Comparison of ENCODE assay signal across 26 cellular contexts in the genomic region with DNA sequence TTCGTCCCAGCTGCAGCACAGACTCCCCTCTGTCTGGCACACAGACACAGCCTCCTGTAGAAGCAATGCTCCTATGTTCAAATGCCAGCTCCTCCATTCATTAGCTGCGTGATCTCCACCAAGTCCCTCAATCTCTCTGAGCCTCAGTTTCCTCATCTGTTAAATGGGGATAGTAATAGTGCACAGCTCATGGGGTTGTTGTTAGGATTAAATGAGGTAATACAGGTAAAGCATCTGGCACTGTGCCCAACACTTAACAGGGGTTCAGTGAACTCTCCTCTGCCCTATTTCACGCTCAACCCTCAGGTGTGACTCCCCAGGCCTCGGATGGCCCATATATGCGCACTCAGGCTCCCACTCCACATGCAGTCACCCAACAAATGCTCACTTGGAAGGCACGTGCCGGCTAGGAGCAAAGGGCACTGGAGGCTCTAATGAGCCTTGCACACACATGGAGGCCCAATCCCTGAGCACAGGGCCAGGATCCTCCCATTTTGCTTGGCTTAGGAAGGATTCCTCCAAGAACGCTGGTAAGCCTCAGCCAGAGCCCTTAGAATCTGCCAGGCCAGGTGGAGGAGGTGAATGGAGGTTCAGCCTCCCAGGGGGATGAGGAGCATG.
"Had no signal": no experiment of that assay in that cellular context is flagged by ENCODE, and none has a peak within 500 bp of the region (broad histone marks: within the 10 kb centered on the region; RNA-seq: fewer than 3 reads in every experiment).

No MANE protein-coding gene starts in this region.

- H3K4me1 ChIP-seq: gastrocnemius medialis, pancreas, prostate gland, suprapubic skin, tibial artery, upper lobe of right lung had no signal

- H3K4me3 ChIP-seq: gastrocnemius medialis, pancreas, prostate gland, stomach, suprapubic skin, tibial artery, upper lobe of right lung had no signal

- H3K9me3 ChIP-seq: gastrocnemius medialis, pancreas, prostate gland, stomach, suprapubic skin, tibial artery, upper lobe of right lung had no signal

- H3K27ac ChIP-seq: gastrocnemius medialis, pancreas, prostate gland, stomach, suprapubic skin, tibial artery, upper lobe of right lung had no signal

- H3K27me3 ChIP-seq: gastrocnemius medialis, pancreas, upper lobe of right lung had no signal

- DNase-seq: activated CD4-positive, alpha-beta T cell treated with anti-CD3 and anti-CD28 coated beads for 48 hours; activated CD4-positive, alpha-beta T cell treated with anti-CD3 and anti-CD28 coated beads, Interleukin-2, amount 50 U/mL, for 48 hours; activated CD8-positive, alpha-beta memory T cell treated with anti-CD3 and anti-CD28 coated beads, Interleukin-2, amount 50 U/mL, for 4 hours; activated effector memory CD4-positive, alpha-beta T cell treated with anti-CD3 and anti-CD28 coated beads, Interleukin-2, amount 50 U/mL, for 16 hours; activated naive CD4-positive, alpha-beta T cell treated with anti-CD3 and anti-CD28 coated beads for 36 hours; activated T-cell treated with anti-CD3 and anti-CD28 coated beads, Interleukin-2, amount 50 U/mL, for 1 hour; amniotic stem cell; central memory CD4-positive, alpha-beta T cell; effector memory CD8-positive, alpha-beta T cell; erythroblast; gastrocnemius medialis; immature natural killer cell; kidney; left colon; mammary epithelial cell; naive B cell; nephron progenitor cell; pancreas; stimulated activated CD4-positive, alpha-beta T cell treated with anti-CD3 and anti-CD28 coated beads, Interleukin-15, amount 100 ng/mL, for 24 hours; stimulated activated CD4-positive, alpha-beta T cell treated with anti-CD3 and anti-CD28 coated beads, Interleukin-2, amount 100 ng/mL, for 24 hours; stimulated activated naive B cell treated with anti-CD40 and anti-IgM and Interleukin-4, amounts not matched to agents 10 μg/mL and 1 μg/mL and 100 μg/mL, for 72 hours; stomach; tibial artery; upper lobe of right lung had no signal

- H3K36me3 ChIP-seq: gastrocnemius medialis, pancreas, prostate gland, stomach, suprapubic skin, tibial artery, upper lobe of right lung had no signal
